ENCODE assay signal across 8 cellular contexts in the genomic region with DNA sequence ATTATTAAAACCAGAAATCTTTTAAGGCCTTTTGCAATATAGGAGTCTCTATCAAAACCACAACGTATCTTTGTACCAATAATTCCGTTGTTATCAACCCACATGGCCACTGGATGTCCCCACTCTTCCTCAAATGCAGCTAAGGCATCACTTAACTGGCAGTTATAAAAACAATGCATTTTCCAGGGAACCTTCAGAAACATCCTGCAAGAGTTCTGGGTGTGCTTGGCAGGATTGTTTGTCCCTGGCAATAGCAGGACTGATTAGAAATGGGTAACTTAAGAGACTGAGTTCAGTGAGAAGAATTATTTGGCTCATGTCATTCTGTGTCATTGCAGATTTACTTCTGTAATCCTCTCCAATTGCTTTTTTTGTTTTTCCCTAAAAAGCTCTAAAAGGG.
DNase-seq lines count a peak whose midpoint lies in the region; ATAC-seq and TF ChIP-seq lines count a peak whose summit lies in the region.

No MANE protein-coding gene starts in this region.

- no peak overlapping the region for H3K27ac ChIP-seq in brain microvascular endothelial cell
- no peak overlapping the region for H3K27ac ChIP-seq in effector memory CD4-positive, alpha-beta T cell (ENCODE audit: insufficient read depth, low read length, poor library complexity, severe bottlenecking)

- DNase-seq in AG09309 (ENCODE audit: low read depth) (no peak), H4 (ENCODE audit: low spot score) (peak; percentile 37), NCI-H2227 (lab: John Stamatoyannopoulos, UW; ENCODE audit: unreplicated experiment) (peak; percentile 55), brain microvascular endothelial cell (peak; percentile 64), kidney epithelial cell (ENCODE audit: low read depth) (no peak)
- no peak for DNase-seq in effector memory CD4-positive, alpha-beta T cell
- no peak for DNase-seq in activated naive CD4-positive, alpha-beta T cell treated with Interleukin-2 at 50 U/mL for 16 hours

- no peaks in the 10 kb centered on the region for H3K36me3 ChIP-seq in brain microvascular endothelial cell (replicated peaks)
- no peaks in the 10 kb centered on the region for H3K36me3 ChIP-seq in kidney epithelial cell (ENCODE audit: control insufficient read depth, insufficient read depth, low read length)
- H3K36me3 ChIP-seq in effector memory CD4-positive, alpha-beta T cell (ENCODE audit: control insufficient read depth, insufficient read depth, low read length) = no peaks in the 10 kb centered on the region

- TF ChIP-seq CTCF in AG09309 (IDR thresholded peaks at IDR 0.05; ENCODE audit: control insufficient read depth, insufficient read depth, low read depth, low read length, missing control alignments) (peak; percentile 51), brain microvascular endothelial cell (IDR thresholded peaks at IDR 0.05; ENCODE audit: low read depth, low read length, missing control alignments) (peak; percentile 67), kidney epithelial cell (IDR thresholded peaks at IDR 0.05; ENCODE audit: insufficient read depth, low read length, poor library complexity, severe bottlenecking) (peak; percentile 42)

- H3K27me3 ChIP-seq in brain microvascular endothelial cell (replicated peaks) (no peaks in the 10 kb centered on the region), kidney epithelial cell (ENCODE audit: control insufficient read depth, insufficient read depth, low read length) (no peaks in the 10 kb centered on the region)
- no peaks in the 10 kb centered on the region for H3K27me3 ChIP-seq in effector memory CD4-positive, alpha-beta T cell (replicated peaks; ENCODE audit: control insufficient read depth, insufficient read depth, low read length, poor library complexity, severe bottlenecking)

- H3K4me3 ChIP-seq in AG09309 (ENCODE audit: control insufficient read depth, low read depth, low read length) = no peak overlapping the region
- no peak overlapping the region for H3K4me3 ChIP-seq in brain microvascular endothelial cell (ENCODE audit: low read depth, low read length)
- no peak overlapping the region for H3K4me3 ChIP-seq in kidney epithelial cell (ENCODE audit: low read depth, low read length)
- no peak overlapping the region for H3K4me3 ChIP-seq in effector memory CD4-positive, alpha-beta T cell (ENCODE audit: insufficient read depth, low read depth, low read length, poor library complexity, severe bottlenecking)

- H3K9me3 ChIP-seq in effector memory CD4-positive, alpha-beta T cell (ENCODE audit: control insufficient read depth, low read length) = no peaks in the 10 kb centered on the region

- ATAC-seq in GM19328 (IDR thresholded peaks at IDR 0.05; ENCODE audit: unreplicated experiment) = no peak

- no peaks in the 10 kb centered on the region for H3K4me1 ChIP-seq in effector memory CD4-positive, alpha-beta T cell (ENCODE audit: control insufficient read depth, insufficient read depth, low read length, poor library complexity, severe bottlenecking)

- in situ Hi-C loops in brain microvascular endothelial cell (cut with HindIII; ENCODE audit: low pct_ligation_motif_present, low sequenced_read_pairs) = no loop called here

Comparison
In these comparisons a context has a peak if more than half of its experiments do, and no peak if none do; other contexts are left out.
1. DNase-seq: peak in H4 (single experiment), NCI-H2227 (single experiment) and brain microvascular endothelial cell (single experiment); none in AG09309 (single experiment), kidney epithelial cell (single experiment), effector memory CD4-positive, alpha-beta T cell (0 of 3) and activated naive CD4-positive, alpha-beta T cell treated with Interleukin-2 at 50 U/mL for 16 hours (single experiment).
2. Peak in every context shown above with its lines, with median percentiles within 50 percentile points of each other: CTCF ChIP-seq.